ENCODE assay signal across 8 cellular contexts in the genomic region with DNA sequence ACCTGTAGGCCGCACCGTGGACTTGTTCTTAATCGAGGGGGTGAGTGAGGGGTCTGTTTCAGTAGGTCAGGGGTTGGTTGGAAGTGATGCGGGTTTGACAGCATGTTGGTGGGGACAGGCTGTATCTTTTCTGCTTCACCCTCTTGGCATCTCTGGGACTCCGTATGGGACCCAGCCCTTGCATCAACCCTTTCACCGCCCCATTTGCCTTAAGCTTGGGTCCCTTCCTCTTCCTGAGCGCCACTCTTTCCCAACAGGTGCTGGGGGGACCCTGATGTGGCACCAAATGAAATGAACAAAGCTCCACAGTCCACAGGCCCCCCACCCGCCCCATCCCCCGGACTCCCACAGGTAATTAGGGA. TPM values are rescaled to one million over a fixed set of nuclear protein-coding genes. Genes with fewer than 3 reads are reported as not detected.
DNase-seq lines count a peak whose midpoint lies in the region; ATAC-seq and TF ChIP-seq lines count a peak whose summit lies in the region.

No MANE protein-coding gene starts in this region.

- intact Hi-C loops in lower leg skin (cut with DNase I; ENCODE audit: low total_unique reads) (no loop called here), uterus (cut with DNase I; ENCODE audit: low total_unique reads) (loop anchor here (10.0 kb wide), 1 partner anchor 131 kb away; the partner anchor contains the start of gene ABCF3)

- H3K9me3 ChIP-seq in uterus = no peaks in the 10 kb centered on the region

- no peak for TF ChIP-seq POLR2A in lower leg skin (IDR thresholded peaks at IDR 0.05)
- no peak for TF ChIP-seq POLR2A in uterus (IDR thresholded peaks at IDR 0.05)

- peak overlapping the region; percentile 57 for H3K4me3 ChIP-seq in lower leg skin (ENCODE audit: low read depth, poor library complexity, severe bottlenecking)
- H3K4me3 ChIP-seq in uterus = peak overlapping the region; percentile 59 to 86

- H3K36me3 ChIP-seq in uterus = no peaks in the 10 kb centered on the region

- ATAC-seq in GM18508 (IDR thresholded peaks at IDR 0.05; ENCODE audit: insufficient read depth, unreplicated experiment) (peak; percentile 5), HG03342 (IDR thresholded peaks at IDR 0.05; ENCODE audit: unreplicated experiment) (peak; percentile 4)

- DNase-seq in lower leg skin (ENCODE audit: low spot score in 2 of 2) (no peak), uterus (no peak), NCI-H748 (lab: John Stamatoyannopoulos, UW; ENCODE audit: unreplicated experiment) (no peak), superior temporal gyrus (ENCODE audit: extremely low spot score) (no peak)
- DNase-seq in activated CD8-positive, alpha-beta memory T cell treated with anti-CD3 and anti-CD28 coated beads for 24 hours = no peak

- peak overlapping the region; percentile 84 for H3K27ac ChIP-seq in angular gyrus (ENCODE audit: low read depth, low read length)
- peak overlapping the region; percentile 94 to 97 for H3K27ac ChIP-seq in uterus

- H3K4me1 ChIP-seq in uterus = peaks cover 0 to 21% of the 10 kb centered on the region in 2 donors

- no peaks in the 10 kb centered on the region for H3K27me3 ChIP-seq in uterus

- TF ChIP-seq CTCF in lower leg skin (IDR thresholded peaks at IDR 0.05) (no peak), uterus (IDR thresholded peaks at IDR 0.05) (no peak)

- WGBS in lower leg skin, 2 donors = 4 to 7% methylated on average over 9 of the region's 9 CpGs

RNA-seq across cellular contexts. Expression of gene EIF4G1, which starts 1.1 kb away (rescaled TPM):
- total RNA-seq in lower leg skin (100 to 1,000 TPM; 418 to 445 (median 433) TPM), uterus (100 to 1,000 TPM; 133 to 269 (median 170) TPM)

RNA-seq across cellular contexts. Expression of gene PSMD2, which starts 16.4 kb away (rescaled TPM):
- 100 to 1,000 TPM; 194 to 263 (median 211) TPM for total RNA-seq in lower leg skin
- total RNA-seq in uterus = 100 to 1,000 TPM; 117 to 275 (median 147) TPM

RNA-seq across cellular contexts. Expression of gene FAM131A, which starts 21.9 kb away (rescaled TPM):
- total RNA-seq in lower leg skin = 10 to 100 TPM; 60.3 to 81.7 (median 66.9) TPM
- total RNA-seq in uterus = 10 to 100 TPM; 13.2 to 42.6 (median 36.8) TPM

RNA-seq across cellular contexts. Expression of gene ECE2, which starts 39.7 kb away (rescaled TPM):
- total RNA-seq in lower leg skin (not detected), uterus (not detected)

RNA-seq across cellular contexts. Expression of gene CLCN2, which starts 45.9 kb away (rescaled TPM):
- total RNA-seq in lower leg skin (1 to 10 TPM; 1.7 to 6.0 (median 4.0) TPM), uterus (10 to 100 TPM in 2 of 4 donors, 1 to 10 TPM in 1, under 1 TPM in 1; 0.77 to 20.8 (median 7.3) TPM)
